ENCODE assay signal across 26 cellular contexts in genomic region chr1:201515062-201515750, GRCh38.
"Had no signal": no experiment of that assay in that cellular context is flagged by ENCODE, and none has a peak within 500 bp of the region (broad histone marks: within the 10 kb centered on the region; RNA-seq: fewer than 3 reads in every experiment).

No MANE protein-coding gene starts in this region.

- H3K27me3 ChIP-seq: adrenal gland, dorsolateral prefrontal cortex, foreskin keratinocyte, thyroid gland, uterus had no signal

- H3K36me3 ChIP-seq: adrenal gland, thyroid gland, uterus had no signal

- H3K27ac ChIP-seq: adrenal gland, epithelial cell of prostate, foreskin keratinocyte, thyroid gland, uterus had no signal

- H3K4me3 ChIP-seq: adrenal gland, dorsolateral prefrontal cortex, lung, thyroid gland, uterus had no signal

- FAIRE-seq: colon, islet of Langerhans had no signal

- H3K9me3 ChIP-seq: adrenal gland, thyroid gland, uterus had no signal

- H3K4me3 Mint-ChIP-seq: activated T-cell treated with anti-CD3 and anti-CD28 coated beads, Interleukin-2, amount 50 U/mL, for 72 hours; endodermal cell; nephron; T-helper 2 cell treated with Interferon-gamma antibody and Interleukin-4, amounts not matched to agents 5 μg/mL and 100 μg/mL, for 36 hours had no signal

- H3K9me3 Mint-ChIP-seq: activated naive CD4-positive, alpha-beta T cell treated with anti-CD3 and anti-CD28 coated beads, Interleukin-2, amount 50 U/mL, for 72 hours; activated T-cell treated with anti-CD3 and anti-CD28 coated beads, Interleukin-2, amount 50 U/mL, for 72 hours; endodermal cell; nephron; T-helper 2 cell treated with Interferon-gamma antibody and Interleukin-4, amounts not matched to agents 5 μg/mL and 100 μg/mL, for 36 hours had no signal

- DNase-seq: activated CD4-positive, alpha-beta T cell treated with anti-CD3 and anti-CD28 coated beads, Interleukin-2, amount 50 U/mL, for 1 hour; activated CD8-positive, alpha-beta memory T cell treated with anti-CD3 and anti-CD28 coated beads, Interleukin-2, amount 50 U/mL, for 48 hours; activated gamma-delta T cell treated with Interleukin-2 at 50 U/mL for 16 hours; activated T-cell treated with anti-CD3 and anti-CD28 coated beads, Interleukin-2, amount 50 U/mL, for 72 hours; adrenal gland; caudate nucleus; endodermal cell; foreskin keratinocyte; hippocampal formation; midbrain; posterior cingulate gyrus; retina; stimulated activated CD4-positive, alpha-beta T cell treated with anti-CD3 and anti-CD28 coated beads, Interleukin-12 subunit alpha, Interleukin-12 subunit beta, amount 100 ng/mL, for 4 hours; stimulated activated CD4-positive, alpha-beta T cell treated with anti-CD3 and anti-CD28 coated beads, Interleukin-1b, Interleukin-23, amount 100 ng/mL, for 48 hours; stimulated activated CD8-positive, alpha-beta memory T cell treated with anti-CD3 and anti-CD28 coated beads, Interleukin-4, amount 100 ng/mL, for 48 hours; stimulated activated naive CD4-positive, alpha-beta T cell treated with Interleukin-2 at 50 U/mL for 16 hours; thyroid gland had no signal

- H3K27ac Mint-ChIP-seq: activated naive CD4-positive, alpha-beta T cell treated with anti-CD3 and anti-CD28 coated beads, Interleukin-2, amount 50 U/mL, for 72 hours; activated T-cell treated with anti-CD3 and anti-CD28 coated beads, Interleukin-2, amount 50 U/mL, for 72 hours; endodermal cell; T-helper 2 cell treated with Interferon-gamma antibody and Interleukin-4, amounts not matched to agents 5 μg/mL and 100 μg/mL, for 36 hours had no signal
